ENCODE assay signal across 8 cellular contexts in the genomic region with DNA sequence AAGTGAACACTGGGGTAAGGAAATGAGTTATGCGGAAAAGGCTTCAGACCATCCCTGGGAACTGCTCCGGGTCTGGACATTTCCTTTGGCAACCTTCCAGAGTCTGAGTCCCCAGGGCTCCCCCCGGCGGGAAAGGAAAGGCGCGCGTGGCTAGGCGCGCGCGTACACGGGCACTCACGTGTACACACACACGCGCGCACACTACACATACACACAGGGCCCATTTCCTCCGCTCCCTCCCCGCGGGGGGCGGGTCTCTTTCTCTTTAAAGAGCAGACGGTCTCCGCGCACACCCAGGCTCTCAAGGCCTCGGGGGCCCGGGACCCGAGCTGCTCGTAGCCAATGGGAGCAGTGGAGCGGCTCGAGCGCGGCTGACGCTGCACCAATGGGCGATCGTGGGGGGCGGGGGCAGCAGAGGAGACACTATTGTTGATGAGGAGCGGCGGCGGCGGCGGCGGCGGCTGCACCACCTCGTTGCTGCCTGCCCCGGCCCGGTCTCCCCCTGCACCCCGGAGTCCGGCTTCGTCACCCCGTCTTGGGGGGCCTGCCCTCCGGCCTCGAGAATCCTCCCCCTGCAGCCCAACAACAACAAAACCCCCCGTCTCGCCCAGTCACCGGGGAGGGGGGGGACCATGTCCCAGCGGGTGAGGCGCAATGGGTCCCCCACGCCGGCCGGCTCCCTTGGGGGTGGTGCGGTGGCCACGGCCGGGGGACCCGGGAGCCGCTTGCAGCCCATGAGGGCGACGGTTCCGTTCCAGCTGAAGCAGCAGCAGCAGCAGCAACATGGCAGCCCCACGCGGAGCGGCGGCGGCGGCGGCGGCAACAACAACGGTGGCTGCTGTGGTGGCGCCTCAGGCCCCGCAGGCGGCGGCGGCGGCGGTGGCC. TPM values are rescaled to one million over a fixed set of nuclear protein-coding genes. Genes with fewer than 3 reads are reported as not detected.
DNase-seq lines count a peak whose midpoint lies in the region; ATAC-seq and TF ChIP-seq lines count a peak whose summit lies in the region.

A gene (plus strand): TSS at position 414 of the 885 bp plus-strand sequence. CDS start 219 bp downstream, at position 633.

- H3K4me1 Mint-ChIP-seq in activated T-cell treated with anti-CD3 and anti-CD28 coated beads, Interleukin-2, amount 50 U/mL, for 24 hours (ENCODE audit: low read depth), result peaks cover 52% of the 10 kb centered on the region

- H4K20me1 ChIP-seq in PC-9 (ENCODE audit: insufficient read depth), result no peaks in the 10 kb centered on the region

- POLR2A ChIA-PET in PC-9 (lab: Charles Lee; ENCODE audit: unreplicated experiment), result interaction anchor here (0.5 to 0.7 kb wide), 4 partner anchors 65 to 646 kb away, joined by 3 to 7 read pairs (median 4); no protein-coding TSS in a partner anchor

- no peaks in the 10 kb centered on the region for H3K9me2 ChIP-seq in PC-9 (ENCODE audit: insufficient read depth)

- H3K9ac ChIP-seq in mucosa of rectum (ENCODE audit: low read depth in 1 of 2, low read length in 2 of 2), result peak within 1 kb of the TSS; percentile 89

- peaks cover 8% of the 10 kb centered on the region for H3K36me3 Mint-ChIP-seq in activated T-cell treated with anti-CD3 and anti-CD28 coated beads, Interleukin-2, amount 50 U/mL, for 24 hours (ENCODE audit: low read depth)

- H3K27ac Mint-ChIP-seq in activated T-cell treated with anti-CD3 and anti-CD28 coated beads, Interleukin-2, amount 50 U/mL, for 24 hours, result peak within 1 kb of the TSS; percentile 98

- no peak for TF ChIP-seq CTCF in PC-9 (conservative IDR thresholded peaks at IDR 0.05)

- in situ Hi-C loops in KBM-7 (cut with MboI; ENCODE audit: low pct_unique_long_range_greater_than_20kb, low sequenced_read_pairs), result no loop called here

- peak within 1 kb of the TSS; percentile 91 for H2AFZ ChIP-seq in PC-9

- CTCF ChIA-PET in PC-9 (lab: Charles Lee), result no interaction called here

- H3K4me3 ChIP-seq in PC-9, result peak within 1 kb of the TSS; percentile 86
- H3K4me3 ChIP-seq in mucosa of rectum (ENCODE audit: low read length in 2 of 2), result peak within 1 kb of the TSS; percentile 87 to 92

- no peaks in the 10 kb centered on the region for H3K27me3 Mint-ChIP-seq in activated T-cell treated with anti-CD3 and anti-CD28 coated beads, Interleukin-2, amount 50 U/mL, for 24 hours

- peak; percentile 89 for DNase-seq in DMS53 treated with DMSO at 0.1 percent for 48 hours (lab: John Stamatoyannopoulos, UW; ENCODE audit: unreplicated experiment)
- DNase-seq in KBM-7, result peak; percentile 98
- peak; percentile 87 to 93 for DNase-seq in PC-9
- DNase-seq in activated T-cell treated with anti-CD3 and anti-CD28 coated beads, Interleukin-2, amount 50 U/mL, for 24 hours, result peak; percentile 97
- peak; percentile 96 for DNase-seq in erythroblast (lab: John Stamatoyannopoulos, UW)
- DNase-seq in stimulated activated CD8-positive, alpha-beta memory T cell treated with anti-CD3 and anti-CD28 coated beads, Interleukin-4, amount 100 ng/mL, for 4 hours (ENCODE audit: low read depth in 2 of 2, low spot score in 1 of 2), result peak; percentile 95 to 99

- BruUV-seq in PC-9 (replicated peaks; lab: Mats Ljungman, UMichigan), result no TSS peak

- no peaks in the 10 kb centered on the region for H3K36me3 ChIP-seq in PC-9 (ENCODE audit: low read depth)
- no peaks in the 10 kb centered on the region for H3K36me3 ChIP-seq in mucosa of rectum (ENCODE audit: control insufficient read depth in 2 of 2, insufficient read depth in 2 of 2, low read length in 2 of 2)

- 0 out of 2 replicates have a peak, but pooled peaks cover 5% of the 10 kb centered on the region for H3F3A ChIP-seq in PC-9 (ENCODE audit: insufficient read depth, low read depth)

- no peaks in the 10 kb centered on the region for H3K27me3 ChIP-seq in PC-9 (ENCODE audit: insufficient read depth, low read depth)
- H3K27me3 ChIP-seq in mucosa of rectum (ENCODE audit: control insufficient read depth in 2 of 2, insufficient read depth in 2 of 2, low read length in 2 of 2), result no peaks in the 10 kb centered on the region

- H3K4me1 ChIP-seq in PC-9 (replicated peaks; ENCODE audit: insufficient read depth) (peaks cover 7% of the 10 kb centered on the region), mucosa of rectum (ENCODE audit: control insufficient read depth in 2 of 2, insufficient read depth in 2 of 2, low read length in 2 of 2) (peaks cover 0 to 16% of the 10 kb centered on the region in 2 donors)

- H3K4me3 Mint-ChIP-seq in activated T-cell treated with anti-CD3 and anti-CD28 coated beads, Interleukin-2, amount 50 U/mL, for 24 hours, result peak within 1 kb of the TSS; percentile 96

- H3K4me2 ChIP-seq in PC-9, result peak within 1 kb of the TSS; percentile 75

- H3K79me2 ChIP-seq in PC-9 (ENCODE audit: low read depth), result peaks cover 15% of the 10 kb centered on the region; the same call in 1 of the 2 replicates

- peak; percentile 56 for TF ChIP-seq POLR2A in erythroblast (IDR thresholded peaks at IDR 0.05; ENCODE audit: low read length)

- H3K9me3 ChIP-seq in PC-9 (ENCODE audit: insufficient read depth, low read depth) (no peaks in the 10 kb centered on the region), mucosa of rectum (ENCODE audit: control insufficient read depth in 2 of 2, low read length in 2 of 2) (no peaks in the 10 kb centered on the region)

- H3K27ac ChIP-seq in PC-9, result peak within 1 kb of the TSS; percentile 40
- peak within 1 kb of the TSS; percentile 92 to 96 for H3K27ac ChIP-seq in mucosa of rectum (ENCODE audit: low read depth in 2 of 2, low read length in 2 of 2)

- peak; percentile 93 for ATAC-seq in GM21723 (IDR thresholded peaks at IDR 0.05; ENCODE audit: unreplicated experiment)

- H3K9me3 Mint-ChIP-seq in activated T-cell treated with anti-CD3 and anti-CD28 coated beads, Interleukin-2, amount 50 U/mL, for 24 hours, result no peaks in the 10 kb centered on the region

- intact Hi-C loops in PC-9 (cut with micrococcal nuclease; ENCODE audit: unreplicated experiment), result loop anchor here (5.0 kb wide), 1 partner anchor 238 kb away; a partner anchor contains a TSS

RNA-seq across cellular contexts. Expression of the gene that starts here (rescaled TPM):
- total RNA-seq in PC-9 (2021), result 8.2 and 8.8 TPM in 2 replicates

Comparison
In these comparisons a context has a peak if more than half of its experiments do, and no peak if none do; other contexts are left out.
1. Peak in every context shown above with its lines: DNase-seq, ATAC-seq, H3K4me3 ChIP-seq and H3K27ac ChIP-seq.